13 cellular contexts compared by ENCODE assay signal in the genomic region with DNA sequence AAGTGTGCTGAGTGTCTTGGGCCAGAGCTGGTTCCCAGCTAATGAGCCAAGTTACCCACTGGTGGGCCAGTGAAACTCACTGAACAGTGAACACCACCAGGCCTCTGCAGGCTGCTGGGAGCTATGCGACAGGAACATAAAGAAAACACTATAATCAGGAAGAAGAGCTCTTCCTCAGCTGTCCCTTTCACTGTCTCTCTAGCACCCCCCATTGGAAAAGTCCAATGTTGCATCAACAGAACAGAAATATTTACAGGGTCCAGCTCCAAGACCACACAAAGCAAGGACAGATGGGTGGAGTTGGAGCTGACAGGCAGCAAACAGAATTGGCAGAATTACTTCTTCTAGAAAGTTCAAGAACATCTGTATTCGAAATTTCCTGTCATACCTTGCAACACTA.
DNase-seq lines count a peak whose midpoint lies in the region; ATAC-seq and TF ChIP-seq lines count a peak whose summit lies in the region.
"Had no signal": no experiment of that assay in that cellular context is flagged by ENCODE, and none has a peak within 500 bp of the region (broad histone marks: within the 10 kb centered on the region; RNA-seq: fewer than 3 reads in every experiment).

No MANE protein-coding gene starts in this region.

- no peaks in the 10 kb centered on the region for H3K9me3 Mint-ChIP-seq in HFFc6
- H3K9me3 Mint-ChIP-seq in effector memory CD8-positive, alpha-beta T cell = no peaks in the 10 kb centered on the region

- DNase-seq in HFFc6 = peak; percentile 6
- DNase-seq in RPMI7951 (ENCODE audit: low read depth) = peak; percentile 40
- peak; percentile 44 for DNase-seq in iPS DF 4.7 (ENCODE audit: extremely low read depth, low spot score)
- DNase-seq in T-helper 9 cell = no peak
- no peak for DNase-seq in effector memory CD8-positive, alpha-beta T cell
- no peak for DNase-seq in GOT3 (lab: John Stamatoyannopoulos, UW)
- DNase-seq: activated CD8-positive, alpha-beta memory T cell treated with anti-CD3 and anti-CD28 coated beads, Interleukin-2, amount 50 U/mL, for 48 hours; central memory CD4-positive, alpha-beta T cell; DMS153 had no signal

- no peak overlapping the region for H3K27ac ChIP-seq in C4-2B
- H3K27ac ChIP-seq: skin epidermis had no signal

- H3K36me3 Mint-ChIP-seq in HFFc6 (ENCODE audit: low read depth) = no peaks in the 10 kb centered on the region
- H3K36me3 Mint-ChIP-seq in effector memory CD8-positive, alpha-beta T cell (ENCODE audit: insufficient read depth) = no peaks in the 10 kb centered on the region
- H3K36me3 Mint-ChIP-seq: stimulated activated memory B cell treated with anti-CD40 and anti-IgM and Interleukin-4, amounts not matched to agents 10 μg/mL and 1 μg/mL and 100 μg/mL, for 72 hours had no signal

- H3K4me3 Mint-ChIP-seq in HFFc6 = no peak overlapping the region
- no peak overlapping the region for H3K4me3 Mint-ChIP-seq in effector memory CD8-positive, alpha-beta T cell
- H3K4me3 Mint-ChIP-seq: stimulated activated memory B cell treated with anti-CD40 and anti-IgM and Interleukin-4, amounts not matched to agents 10 μg/mL and 1 μg/mL and 100 μg/mL, for 72 hours had no signal

- no peak for ATAC-seq in GM21786 (IDR thresholded peaks at IDR 0.05; ENCODE audit: unreplicated experiment)
- ATAC-seq in effector memory CD8-positive, alpha-beta T cell (replicated peaks) = no peak
- ATAC-seq: stimulated activated memory B cell treated with anti-CD40 and anti-IgM and Interleukin-4, amounts not matched to agents 10 μg/mL and 1 μg/mL and 100 μg/mL, for 72 hours had no signal

- H3K27ac Mint-ChIP-seq in HFFc6 = no peak overlapping the region
- H3K27ac Mint-ChIP-seq in effector memory CD8-positive, alpha-beta T cell = no peak overlapping the region
- H3K27ac Mint-ChIP-seq: stimulated activated memory B cell treated with anti-CD40 and anti-IgM and Interleukin-4, amounts not matched to agents 10 μg/mL and 1 μg/mL and 100 μg/mL, for 72 hours had no signal

- H3K4me1 Mint-ChIP-seq in HFFc6 (ENCODE audit: low read depth) = no peaks in the 10 kb centered on the region
- no peaks in the 10 kb centered on the region for H3K4me1 Mint-ChIP-seq in effector memory CD8-positive, alpha-beta T cell (ENCODE audit: low read depth in 2 of 2)
- H3K4me1 Mint-ChIP-seq: stimulated activated memory B cell treated with anti-CD40 and anti-IgM and Interleukin-4, amounts not matched to agents 10 μg/mL and 1 μg/mL and 100 μg/mL, for 72 hours had no signal

- TF ChIP-seq CTCF in C4-2B (conservative IDR thresholded peaks at IDR 0.05) (peak; percentile 50), HFFc6 (IDR thresholded peaks at IDR 0.05) (peak; percentile 74)

- H3K27me3 Mint-ChIP-seq in HFFc6 (ENCODE audit: insufficient read depth) = no peaks in the 10 kb centered on the region
- H3K27me3 Mint-ChIP-seq in effector memory CD8-positive, alpha-beta T cell = no peaks in the 10 kb centered on the region
- H3K27me3 Mint-ChIP-seq: stimulated activated memory B cell treated with anti-CD40 and anti-IgM and Interleukin-4, amounts not matched to agents 10 μg/mL and 1 μg/mL and 100 μg/mL, for 72 hours had no signal

Comparison
In these comparisons a context has a peak if more than half of its experiments do, and no peak if none do; other contexts are left out.
1. DNase-seq: peak in HFFc6 (single experiment), RPMI7951 (single experiment) and iPS DF 4.7 (single experiment); none in T-helper 9 cell (single experiment), effector memory CD8-positive, alpha-beta T cell (0 of 3) and GOT3 (single experiment).